In genomic region chr14:21212824-21213223, GRCh38 we compare ENCODE assay signal across 8 cellular contexts. TPM values are rescaled to one million over a fixed set of nuclear protein-coding genes. Genes with fewer than 3 reads are reported as not detected.
"Had no signal": no experiment of that assay in that cellular context is flagged by ENCODE, and none has a peak within 500 bp of the region (broad histone marks: within the 10 kb centered on the region; RNA-seq: fewer than 3 reads in every experiment).

No MANE protein-coding gene starts in this region.

RNA-seq across cellular contexts. Expression of gene OR5AU1, which starts 57.0 kb away (rescaled TPM):
- total RNA-seq: activated CD8-positive, alpha-beta T cell treated with anti-CD3 and anti-CD28 coated beads, Interleukin-2, amount 10 ng/mL, durations not matched to agents 7 days and 5 days; activated naive CD4-positive, alpha-beta T cell treated with anti-CD3 and anti-CD28 coated beads for 36 hours; activated T-cell treated with anti-CD3 and anti-CD28 coated beads, Interleukin-2, amount 50 U/mL, for 4 hours; aorta; bronchial epithelial cell; Right ventricle myocardium inferior; T-helper 1 cell treated with Interleukin-12 subunit alpha and Interleukin-12 subunit beta and Interleukin-4 antibody, amounts not matched to agents 30 ng/mL and 1 ng/mL, for 36 hours had no signal
- polyA plus RNA-seq: aorta, SK-N-SH had no signal
